ENCODE assay signal across 8 cellular contexts in the genomic region with DNA sequence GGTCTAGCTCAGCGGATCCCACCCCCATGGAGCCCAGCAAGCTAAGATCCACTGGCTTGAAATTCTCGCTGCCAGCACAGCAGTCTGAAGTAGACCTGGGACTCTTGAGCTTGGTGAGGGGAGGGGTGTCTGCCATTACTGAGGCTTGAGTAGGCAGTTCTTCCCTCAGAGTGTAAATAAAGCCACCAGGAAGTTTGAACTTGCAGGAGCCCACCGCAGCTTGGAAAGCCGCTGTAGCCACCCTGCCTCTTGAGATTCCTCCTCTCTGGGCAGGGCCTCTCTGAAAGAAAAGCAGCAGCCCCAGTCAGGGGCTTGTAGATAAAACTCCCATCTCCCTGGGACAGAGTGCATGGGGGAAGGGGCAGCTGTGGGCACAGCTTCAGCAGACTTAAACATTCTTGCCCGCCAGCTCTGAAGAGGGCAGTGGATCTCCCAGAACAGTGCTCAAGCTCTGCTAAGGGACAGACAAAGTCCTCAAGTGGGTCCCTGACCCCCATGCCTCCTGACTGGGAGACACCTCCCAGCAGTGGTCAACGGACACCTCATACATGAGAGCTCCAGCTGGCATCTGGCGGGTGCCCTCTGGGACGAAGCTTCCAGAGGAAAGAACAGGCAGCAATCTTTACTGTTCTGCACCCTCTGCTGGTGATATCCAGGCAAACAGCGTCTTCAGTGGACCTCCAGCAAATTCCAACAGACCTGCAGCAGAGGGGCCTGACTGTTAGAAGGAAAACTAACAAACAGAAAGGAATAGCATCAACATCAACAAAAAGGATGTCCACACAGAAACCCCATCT. TPM values are rescaled to one million over a fixed set of nuclear protein-coding genes. Genes with fewer than 3 reads are reported as not detected.
DNase-seq lines count a peak whose midpoint lies in the region; ATAC-seq and TF ChIP-seq lines count a peak whose summit lies in the region.
"Not testable (repeated sequence)": the region's sequence is repeated elsewhere in the genome, so short reads cannot be mapped to it uniquely, and the experiment has no call there.

No MANE protein-coding gene starts in this region.

- not testable (repeated sequence) for H3K18ac ChIP-seq in mesendoderm (ENCODE audit: low read length)

- not testable (repeated sequence) for H3K4me3 ChIP-seq in AG04450 (ENCODE audit: low read depth, low read length); HCT116 (replicated peaks in 1 of 2; ENCODE audit: low read depth in 1 of 2, low read length in 2 of 2); NT2/D1 (ENCODE audit: insufficient read length, low read depth); brain microvascular endothelial cell (ENCODE audit: low read depth, low read length); epithelial cell of esophagus (ENCODE audit: low read length); cardiac muscle cell; mesendoderm (ENCODE audit: low read length); testis

- POLR2A ChIA-PET in AG04450 (lab: Yijun Ruan, JAX); HCT116 (lab: Charles Lee): not testable (repeated sequence)

- not testable (repeated sequence) for H3K9me2 ChIP-seq in HCT116 (ENCODE audit: insufficient read depth)

- not testable (repeated sequence) for H3K4me1 ChIP-seq in HCT116 (ENCODE audit: control insufficient read depth in 1 of 2, insufficient read depth in 2 of 2, low read length in 2 of 2); NT2/D1 (ENCODE audit: insufficient read depth, insufficient read length); cardiac muscle cell (ENCODE audit: low read depth); mesendoderm (ENCODE audit: control insufficient read depth, low read depth, low read length); testis

- not testable (repeated sequence) for H3K79me1 ChIP-seq in mesendoderm (ENCODE audit: low read length)

- not testable (repeated sequence) for H2AK5ac ChIP-seq in mesendoderm (ENCODE audit: low read length)

- not testable (repeated sequence) for H3K27ac ChIP-seq in AG04450 (ENCODE audit: low read depth, low read length); HCT116 (ENCODE audit: low read depth, low read length); brain microvascular endothelial cell; mesendoderm (ENCODE audit: low read depth, low read length); testis
- peak overlapping the region; percentile 69 for H3K27ac ChIP-seq in cardiac muscle cell

- H2BK120ac ChIP-seq in mesendoderm (ENCODE audit: low read depth, low read length) = not testable (repeated sequence)

- not testable (repeated sequence) for H3K56ac ChIP-seq in mesendoderm (ENCODE audit: low read length)

- not testable (repeated sequence) for H3K9me3 ChIP-seq in AG04450 (ENCODE audit: control insufficient read depth, insufficient read depth, low read length); HCT116 (ENCODE audit: control insufficient read depth in 1 of 2, insufficient read depth in 1 of 2, low read depth in 1 of 2, low read length in 2 of 2); NT2/D1 (ENCODE audit: insufficient read depth, low read length); cardiac muscle cell (ENCODE audit: low read depth); testis

- RAD21 ChIA-PET in HCT116 (lab: Charles Lee; ENCODE audit: low non-redundant PET in 1 of 2, low total read pairs in 2 of 2, uncharacterized antibody in 2 of 2, unreplicated experiment in 2 of 2) = not testable (repeated sequence)

- WGBS in mesendoderm (ENCODE audit: extremely low coverage, insufficient coverage, low lambda C conversion rate) = no CpG with 5 or more reads among the region's 9 CpGs
- WGBS in testis, 2 donors = 75 to 80% methylated on average over 4 to 9 of the region's 9 CpGs

- not testable (repeated sequence) for H3K4me2 ChIP-seq in HCT116 (ENCODE audit: low read length); mesendoderm (ENCODE audit: low read length)

- 0 out of 2 replicates have a peak, but pooled peaks have one; percentile 18 for TF ChIP-seq CTCF in AG04450 (IDR thresholded peaks at IDR 0.05; ENCODE audit: low read depth, low read length)
- peak; percentile 12 to 32 (median 26); a peak in 4 of 6 replicates for TF ChIP-seq CTCF in HCT116 (IDR thresholded peaks at IDR 0.05 in 2 of 3, conservative IDR thresholded peaks at IDR 0.05 in 1 of 3; ENCODE audit: borderline replicate concordance in 1 of 3, insufficient read depth in 1 of 3, low read depth in 2 of 3, low read length in 2 of 3)
- peak; percentile 34 for TF ChIP-seq CTCF in brain microvascular endothelial cell (IDR thresholded peaks at IDR 0.05; ENCODE audit: low read depth, low read length, missing control alignments)
- not testable (repeated sequence) for TF ChIP-seq CTCF in epithelial cell of esophagus (IDR thresholded peaks at IDR 0.05; ENCODE audit: insufficient read depth, low read depth, low read length, missing control alignments); testis (IDR thresholded peaks at IDR 0.05)
- peak; percentile 37 for TF ChIP-seq CTCF in cardiac muscle cell (IDR thresholded peaks at IDR 0.05; ENCODE audit: low read depth, low read length)

- BruUV-seq in HCT116 (replicated peaks; lab: Mats Ljungman, UMichigan) = not testable (repeated sequence)

- CTCF ChIA-PET in AG04450 (lab: Charles Lee) = interaction anchor here (0.7 kb wide), 1 partner anchor 133 kb away, joined by 5 read pairs; no protein-coding TSS in a partner anchor
- CTCF ChIA-PET in HCT116 (lab: Charles Lee) = interaction anchor here (0.8 to 1.3 kb wide), 4 partner anchors 21 to 393 kb away, joined by 3 to 4 read pairs (median 3); no protein-coding TSS in a partner anchor

- in situ Hi-C loops in brain microvascular endothelial cell (cut with HindIII; ENCODE audit: low pct_ligation_motif_present, low sequenced_read_pairs) = not testable (repeated sequence)

- H3K27me3 ChIP-seq in AG04450 (ENCODE audit: control insufficient read depth, insufficient read depth, low read length); HCT116 (ENCODE audit: insufficient read depth, low read length); NT2/D1 (ENCODE audit: insufficient read depth, insufficient read length); brain microvascular endothelial cell (replicated peaks); cardiac muscle cell; mesendoderm (ENCODE audit: insufficient read depth, low read length, poor library complexity); testis: not testable (repeated sequence)

- TF ChIP-seq POLR2A in HCT116 (IDR thresholded peaks at IDR 0.05; ENCODE audit: borderline replicate concordance, extremely low read depth, insufficient read depth, insufficient read length); testis (IDR thresholded peaks at IDR 0.05): not testable (repeated sequence)

- intact Hi-C loops in HCT116 (cut with micrococcal nuclease); testis (cut with DNase I; ENCODE audit: low total_unique reads): not testable (repeated sequence)

- H3K36me3 ChIP-seq in HCT116 (ENCODE audit: control insufficient read depth in 1 of 2, insufficient read depth in 2 of 2, low read length in 2 of 2); NT2/D1 (ENCODE audit: insufficient read depth, insufficient read length, low read length); brain microvascular endothelial cell (replicated peaks); cardiac muscle cell; mesendoderm (ENCODE audit: control insufficient read depth, insufficient read depth, low read length); testis (ENCODE audit: low read depth, missing control alignments): not testable (repeated sequence)

- H4K5ac ChIP-seq in mesendoderm (ENCODE audit: low read length) = not testable (repeated sequence)

- not testable (repeated sequence) for H2BK5ac ChIP-seq in mesendoderm (ENCODE audit: low read length)

- H2BK15ac ChIP-seq in mesendoderm (replicated peaks; ENCODE audit: low read depth) = not testable (repeated sequence)

- H4K8ac ChIP-seq in mesendoderm (ENCODE audit: low read depth, low read length) = not testable (repeated sequence)

- TF ChIP-seq RAD21 in HCT116 (IDR thresholded peaks at IDR 0.05; ENCODE audit: low read depth) = peak; percentile 20; the same call in 1 of the 2 replicates

- not testable (repeated sequence) for ATAC-seq in HCT116

- H3K4ac ChIP-seq in mesendoderm (ENCODE audit: low read depth, low read length) = not testable (repeated sequence)

- H3K79me2 ChIP-seq in HCT116 (ENCODE audit: insufficient read depth, low read length); mesendoderm (ENCODE audit: control insufficient read depth, insufficient read depth, low read length): not testable (repeated sequence)

- not testable (repeated sequence) for H3K23ac ChIP-seq in mesendoderm (ENCODE audit: low read length)

- H4K20me1 ChIP-seq in HCT116 (ENCODE audit: insufficient read depth) = not testable (repeated sequence)

- H2AFZ ChIP-seq in HCT116 (ENCODE audit: low read depth, low read length, poor library complexity, severe bottlenecking) = not testable (repeated sequence)

- H3K9ac ChIP-seq in HCT116 (ENCODE audit: low read length); NT2/D1 (ENCODE audit: insufficient read length, low read depth); mesendoderm (ENCODE audit: low read length): not testable (repeated sequence)

- not testable (repeated sequence) for DNase-seq in AG04450 (ENCODE audit: low read depth, low spot score); HCT116 (ENCODE audit: low read depth, low spot score)
- DNase-seq in NT2/D1 (ENCODE audit: low read depth, low spot score) = peak; percentile 25
- DNase-seq in brain microvascular endothelial cell = peak; percentile 6
- DNase-seq in epithelial cell of esophagus (ENCODE audit: low read depth) = peak; percentile 17
- peak; percentile 40 to 42 for DNase-seq in cardiac muscle cell (ENCODE audit: low read depth in 1 of 2, low spot score in 1 of 2)
- DNase-seq in mesendoderm = peak; percentile 43
- peak; percentile 18 for DNase-seq in testis

RNA-seq across cellular contexts. Expression of gene FMO4, which starts 45.9 kb away (rescaled TPM):
- 0.46 and 1.2 TPM in 2 replicates for polyA plus RNA-seq in AG04450 (2011; rRNA removed)
- 0.28 TPM in 1 of 2 replicates, not detected in the other for polyA minus RNA-seq in AG04450 (2011; rRNA and poly(A)+ RNA removed)
- 1.4 TPM for total RNA-seq in HCT116 (2021; ENCODE audit: unreplicated experiment)
- 1.2 and 1.3 TPM in 2 replicates for polyA plus RNA-seq in HCT116 (2012)
- 3.5 and 4.1 TPM in 2 replicates for total RNA-seq in cardiac muscle cell
- 2.6 and 3.8 TPM in 2 replicates for polyA plus RNA-seq in cardiac muscle cell
- 1.3 TPM for polyA plus RNA-seq in mesendoderm (2013, experiment 1 of 2)
- 1.2 TPM for polyA plus RNA-seq in mesendoderm (2013, experiment 2 of 2)
- 1 to 10 TPM; 3.1 to 4.2 TPM for total RNA-seq in testis
- polyA plus RNA-seq in testis (ENCODE audit: insufficient read depth, low read depth, low replicate concordance) = 3.6 TPM
